9 cellular contexts compared by ENCODE assay signal in the genomic region with DNA sequence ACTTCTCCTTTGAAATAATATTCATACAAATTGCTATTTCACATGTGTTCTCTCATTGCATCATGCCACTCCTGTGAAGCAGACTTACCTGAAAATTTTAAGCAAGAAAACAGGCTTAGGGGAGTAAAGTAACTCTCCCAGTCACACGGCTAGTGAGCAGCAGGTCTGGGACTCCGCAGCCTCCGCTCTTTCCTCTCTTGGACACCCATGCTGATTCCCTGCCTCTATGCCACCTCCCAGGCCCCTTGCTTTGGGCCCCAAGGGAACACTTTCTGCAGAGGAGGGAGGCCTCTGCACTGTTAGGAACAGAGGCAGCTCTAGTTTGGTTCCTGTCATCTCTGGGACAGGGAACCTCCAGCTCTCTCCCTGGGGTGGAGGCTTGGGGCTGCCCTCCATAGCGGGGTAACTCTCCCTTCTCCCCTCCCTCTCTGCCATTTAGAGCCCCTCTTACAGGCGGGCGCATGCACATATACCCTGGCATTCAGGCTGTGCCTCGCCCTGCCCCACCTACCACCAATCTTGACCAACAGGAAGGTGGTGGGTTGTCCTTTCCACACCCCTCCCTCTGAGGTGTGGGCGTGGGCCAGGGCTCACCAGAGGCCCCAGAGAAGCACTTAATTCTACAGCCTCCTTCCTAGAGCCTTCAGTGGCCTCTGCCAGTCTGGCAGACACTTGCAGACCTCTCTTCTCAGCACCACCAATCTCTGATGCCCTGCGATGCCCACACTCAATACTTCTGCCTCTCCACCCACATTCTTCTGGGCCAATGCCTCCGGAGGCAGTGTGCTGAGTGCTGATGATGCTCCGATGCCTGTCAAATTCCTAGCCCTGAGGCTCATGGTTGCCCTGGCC. TPM values are rescaled to one million over a fixed set of nuclear protein-coding genes. Genes with fewer than 3 reads are reported as not detected.
DNase-seq lines count a peak whose midpoint lies in the region; ATAC-seq and TF ChIP-seq lines count a peak whose summit lies in the region.
"Had no signal": no experiment of that assay in that cellular context is flagged by ENCODE, and none has a peak within 500 bp of the region (broad histone marks: within the 10 kb centered on the region; RNA-seq: fewer than 3 reads in every experiment).

A gene with protein sequence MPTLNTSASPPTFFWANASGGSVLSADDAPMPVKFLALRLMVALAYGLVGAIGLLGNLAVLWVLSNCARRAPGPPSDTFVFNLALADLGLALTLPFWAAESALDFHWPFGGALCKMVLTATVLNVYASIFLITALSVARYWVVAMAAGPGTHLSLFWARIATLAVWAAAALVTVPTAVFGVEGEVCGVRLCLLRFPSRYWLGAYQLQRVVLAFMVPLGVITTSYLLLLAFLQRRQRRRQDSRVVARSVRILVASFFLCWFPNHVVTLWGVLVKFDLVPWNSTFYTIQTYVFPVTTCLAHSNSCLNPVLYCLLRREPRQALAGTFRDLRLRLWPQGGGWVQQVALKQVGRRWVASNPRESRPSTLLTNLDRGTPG (plus strand): TSS at position 646 of the 852 bp plus-strand sequence. CDS start 72 bp downstream, at position 718.

- H3K4me1 Mint-ChIP-seq in T-helper 1 cell treated with Interleukin-12 subunit alpha and Interleukin-12 subunit beta and Interleukin-4 antibody, amounts not matched to agents 30 μg/mL and 1 μg/mL, for 36 hours (ENCODE audit: low read depth), result peaks cover 48% of the 10 kb centered on the region

- peaks cover 12% of the 10 kb centered on the region for H3K36me3 Mint-ChIP-seq in T-helper 1 cell treated with Interleukin-12 subunit alpha and Interleukin-12 subunit beta and Interleukin-4 antibody, amounts not matched to agents 30 μg/mL and 1 μg/mL, for 36 hours (ENCODE audit: low read depth)

- H3K27me3 Mint-ChIP-seq in T-helper 1 cell treated with Interleukin-12 subunit alpha and Interleukin-12 subunit beta and Interleukin-4 antibody, amounts not matched to agents 30 μg/mL and 1 μg/mL, for 36 hours (ENCODE audit: low read depth), result no peaks in the 10 kb centered on the region

- ATAC-seq in Right ventricle myocardium superior (ENCODE audit: poor library complexity), result peak; percentile 32
- ATAC-seq in left cardiac atrium, result peak; percentile 28 to 41
- no peak for ATAC-seq in HG03457 (IDR thresholded peaks at IDR 0.05; ENCODE audit: unreplicated experiment)
- ATAC-seq in HG03039 (IDR thresholded peaks at IDR 0.05; ENCODE audit: unreplicated experiment), result no peak

- H3K36me3 ChIP-seq in stomach, result peaks cover 0 to 5% (median under 1%) of the 10 kb centered on the region in 4 donors

- H3K4me1 ChIP-seq in stomach, result peaks cover 33 to 83% (median 59%) of the 10 kb centered on the region in 4 donors

- TF ChIP-seq POLR2A in stomach (IDR thresholded peaks at IDR 0.05), result no peak

- no peaks in the 10 kb centered on the region for H3K27me3 ChIP-seq in stomach

- peak within 1 kb of the TSS; percentile 76 to 89 (median 85) for H3K27ac ChIP-seq in stomach

- peak within 1 kb of the TSS; percentile 94 for H3K27ac Mint-ChIP-seq in T-helper 1 cell treated with Interleukin-12 subunit alpha and Interleukin-12 subunit beta and Interleukin-4 antibody, amounts not matched to agents 30 μg/mL and 1 μg/mL, for 36 hours

- no peaks in the 10 kb centered on the region for H3K9me3 ChIP-seq in stomach

- no peak for TF ChIP-seq EP300 in stomach (IDR thresholded peaks at IDR 0.05)

- WGBS in stomach, 5 donors, result 29 to 52% (median 39%) methylated on average over 11 of the region's 11 CpGs

- DNase-seq in Right ventricle myocardium superior (no peak), cardiac septum (ENCODE audit: low spot score) (no peak), left cardiac atrium (peak; percentile 46), stomach (peak; percentile 67), GM03348 (ENCODE audit: low spot score) (no peak)

- H3K4me3 Mint-ChIP-seq in T-helper 1 cell treated with Interleukin-12 subunit alpha and Interleukin-12 subunit beta and Interleukin-4 antibody, amounts not matched to agents 30 μg/mL and 1 μg/mL, for 36 hours, result peak within 1 kb of the TSS; percentile 56

- H3K9me3 Mint-ChIP-seq in T-helper 1 cell treated with Interleukin-12 subunit alpha and Interleukin-12 subunit beta and Interleukin-4 antibody, amounts not matched to agents 30 μg/mL and 1 μg/mL, for 36 hours, result no peaks in the 10 kb centered on the region

- TF ChIP-seq CTCF in stomach (IDR thresholded peaks at IDR 0.05), result no peak

- intact Hi-C loops in Right ventricle myocardium superior (cut with DNase I) (no loop called here), cardiac septum (cut with DNase I) (loop anchor here (2.0 kb wide), 1 partner anchor 20 kb away; no protein-coding TSS in a partner anchor), left cardiac atrium (cut with DNase I) (loop anchor here in 1 of 2 donors (5.0 kb wide), 1 partner anchor 36 kb away; the partner anchor contains the start of gene ARHGEF2), stomach (cut with DNase I; ENCODE audit: low total_unique reads) (loop anchor here (5.0 kb wide), 1 partner anchor 51 kb away; no protein-coding TSS in a partner anchor)

- H3K4me3 ChIP-seq in stomach, result no peak within 1 kb of the TSS

RNA-seq across cellular contexts. Expression of the gene that starts here (rescaled TPM):
- total RNA-seq in Right ventricle myocardium superior (not detected), cardiac septum (not detected), left cardiac atrium (not detected), stomach (10 to 100 TPM in 1 of 5 donors, not detected in 4; 50.4 TPM)
- not detected for polyA plus RNA-seq in stomach
- total RNA-seq: subcutaneous adipose tissue had no signal

Comparison
In these comparisons a context has a peak if more than half of its experiments do, and no peak if none do; other contexts are left out.
1. Peak in ATAC-seq in Right ventricle myocardium superior; RNA of the gene not detected or under 1 TPM.
2. Peak in DNase-seq and ATAC-seq in left cardiac atrium; RNA of the gene not detected or under 1 TPM.